1 cellular context compared by ENCODE assay signal in the genomic region with DNA sequence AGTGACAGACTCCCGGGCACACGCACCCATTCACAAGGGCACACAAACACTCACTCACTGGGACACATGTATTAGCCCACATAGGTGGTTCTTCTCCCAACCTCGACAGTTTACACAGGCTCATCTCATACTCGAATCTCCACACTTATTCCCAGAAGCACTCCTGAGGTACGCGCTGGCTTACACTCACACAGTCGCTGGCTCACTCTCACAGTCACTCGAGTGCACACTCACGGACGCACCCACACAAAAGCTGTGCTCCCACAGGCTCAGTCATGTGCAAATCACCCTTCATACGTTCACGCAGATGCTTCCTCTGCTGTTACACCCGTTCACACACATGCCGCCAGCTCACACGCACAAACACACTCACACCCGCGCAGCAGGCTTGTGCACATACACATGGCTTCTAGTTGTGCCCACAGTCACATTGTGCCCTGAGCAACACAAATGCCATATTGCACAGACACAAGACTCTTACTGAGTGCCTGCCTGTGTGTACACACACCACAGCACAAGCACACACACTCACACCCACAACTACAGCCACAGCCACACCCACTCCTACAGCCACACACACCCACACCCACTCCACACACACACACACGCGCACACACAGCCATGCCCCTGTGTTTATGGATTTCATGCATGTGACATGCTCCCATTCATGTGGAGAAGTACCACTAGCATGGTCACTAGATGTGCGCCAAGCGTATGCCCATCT.
TF ChIP-seq lines count a peak whose summit lies in the region.

No MANE protein-coding gene starts in this region.

TF ChIP-seq in WTC11, 78 proteins besides CTCF, POLR2A, EP300 and RAD21 (continued from another document):
- TF ChIP-seq IRF1 (CRISPR knock-in tag; IDR thresholded peaks at IDR 0.05) (no peak), ZNF232 (CRISPR knock-in tag; IDR thresholded peaks at IDR 0.05) (no peak), ATF6 (CRISPR knock-in tag; IDR thresholded peaks at IDR 0.05) (no peak), ATF2 (CRISPR knock-in tag; IDR thresholded peaks at IDR 0.05; ENCODE audit: borderline replicate concordance, low read depth) (no peak), ZNF219 (CRISPR knock-in tag; IDR thresholded peaks at IDR 0.05; ENCODE audit: borderline replicate concordance) (no peak), CBFB (CRISPR knock-in tag; IDR thresholded peaks at IDR 0.05; ENCODE audit: low read depth) (no peak)
- TF ChIP-seq, protein P1, sequence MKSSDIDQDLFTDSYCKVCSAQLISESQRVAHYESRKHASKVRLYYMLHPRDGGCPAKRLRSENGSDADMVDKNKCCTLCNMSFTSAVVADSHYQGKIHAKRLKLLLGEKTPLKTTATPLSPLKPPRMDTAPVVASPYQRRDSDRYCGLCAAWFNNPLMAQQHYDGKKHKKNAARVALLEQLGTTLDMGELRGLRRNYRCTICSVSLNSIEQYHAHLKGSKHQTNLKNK (CRISPR knock-in tag; IDR thresholded peaks at IDR 0.05): no peak
- TF ChIP-seq, protein P2, sequence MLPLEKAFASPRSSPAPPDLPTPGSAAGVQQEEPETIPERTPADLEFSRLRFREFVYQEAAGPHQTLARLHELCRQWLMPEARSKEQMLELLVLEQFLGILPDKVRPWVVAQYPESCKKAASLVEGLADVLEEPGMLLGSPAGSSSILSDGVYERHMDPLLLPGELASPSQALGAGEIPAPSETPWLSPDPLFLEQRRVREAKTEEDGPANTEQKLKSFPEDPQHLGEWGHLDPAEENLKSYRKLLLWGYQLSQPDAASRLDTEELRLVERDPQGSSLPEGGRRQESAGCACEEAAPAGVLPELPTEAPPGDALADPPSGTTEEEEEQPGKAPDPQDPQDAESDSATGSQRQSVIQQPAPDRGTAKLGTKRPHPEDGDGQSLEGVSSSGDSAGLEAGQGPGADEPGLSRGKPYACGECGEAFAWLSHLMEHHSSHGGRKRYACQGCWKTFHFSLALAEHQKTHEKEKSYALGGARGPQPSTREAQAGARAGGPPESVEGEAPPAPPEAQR (CRISPR knock-in tag; IDR thresholded peaks at IDR 0.05): no peak
TF ChIP-seq in WTC11: peak in this region for 0.
